ENCODE assay signal across 11 cellular contexts in the genomic region with DNA sequence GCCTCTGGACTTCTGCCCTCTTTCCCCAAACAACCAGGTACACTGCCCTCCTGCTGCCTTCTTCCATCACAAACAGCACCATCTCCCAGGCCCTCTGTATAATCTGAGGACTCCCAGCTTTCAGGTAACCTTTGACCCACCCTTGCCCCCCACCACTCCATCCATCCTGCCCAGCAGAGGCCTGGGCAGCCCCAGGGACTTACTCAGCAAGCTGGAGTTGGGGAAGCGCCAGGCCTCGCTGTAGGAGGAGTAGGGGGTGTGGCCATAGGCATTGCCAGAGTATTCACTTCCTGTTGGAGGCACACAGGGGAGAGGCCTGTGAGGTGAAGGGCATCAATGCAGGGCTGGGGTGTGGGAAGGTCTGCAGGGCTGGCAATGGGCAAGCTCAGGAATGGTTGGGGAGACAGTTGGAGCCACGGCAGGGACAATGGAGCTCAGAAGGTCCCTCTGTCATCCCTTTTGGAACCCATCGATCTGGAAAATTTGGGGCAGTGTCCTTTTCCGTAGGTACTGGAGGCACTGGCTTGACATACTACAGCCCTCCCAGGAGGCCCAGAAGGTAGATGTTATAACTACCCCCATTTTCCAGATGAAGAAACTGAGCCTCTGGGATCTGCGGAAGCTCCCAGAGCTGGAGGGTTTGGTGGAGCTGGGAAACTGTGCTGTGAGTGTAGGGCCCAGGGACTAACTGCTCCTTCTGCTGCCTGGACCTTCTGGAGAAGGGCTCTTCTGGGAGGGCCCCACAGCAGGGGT. TPM values are rescaled to one million over a fixed set of nuclear protein-coding genes. Genes with fewer than 3 reads are reported as not detected.
A peak's percentile ranks its signal among the peaks of the same experiment; 100 is the strongest.
DNase-seq lines count a peak whose midpoint lies in the region; ATAC-seq and TF ChIP-seq lines count a peak whose summit lies in the region.
"Had no signal": no experiment of that assay in that cellular context is flagged by ENCODE, and none has a peak within 500 bp of the region (broad histone marks: within the 10 kb centered on the region; RNA-seq: fewer than 3 reads in every experiment).

No MANE protein-coding gene starts in this region.

- 0 out of 2 replicates have a peak, but pooled peaks cover 4% of the 10 kb centered on the region for H3K9me2 ChIP-seq in GM23338 (ENCODE audit: insufficient read depth)

- H3K4me2 ChIP-seq in GM23338 (no peak overlapping the region), neuronal stem cell (ENCODE audit: insufficient read depth, low read length, poor library complexity, severe bottlenecking) (no peak overlapping the region)

- H2BK12ac ChIP-seq in neuronal stem cell (ENCODE audit: low read length), result no peak overlapping the region

- H3K23ac ChIP-seq in neuronal stem cell (ENCODE audit: low read depth, low read length, poor library complexity), result no peak overlapping the region

- CTCF ChIA-PET in CD8-positive, alpha-beta T cell (lab: Charles Lee), result interaction anchor here (1.0 to 4.0 kb wide), 3 partner anchors 15 to 151 kb away, joined by 3 to 27 read pairs (median 18); no protein-coding TSS in a partner anchor

- H4K8ac ChIP-seq in neuronal stem cell (ENCODE audit: low read depth, low read length), result no peak overlapping the region

- H4K20me1 ChIP-seq in GM23338 (replicated peaks; ENCODE audit: insufficient read depth), result no peaks in the 10 kb centered on the region

- no peaks in the 10 kb centered on the region for H3K9me3 ChIP-seq in neuronal stem cell (replicated peaks in 1 of 2; ENCODE audit: control insufficient read depth in 2 of 2, insufficient read depth in 1 of 2, low read depth in 1 of 2, low read length in 2 of 2)
- no peaks in the 10 kb centered on the region for H3K9me3 ChIP-seq in CD8-positive, alpha-beta T cell (ENCODE audit: low read length)

- H2AK5ac ChIP-seq in neuronal stem cell (ENCODE audit: low read depth, low read length), result peak overlapping the region; percentile 36

- no peaks in the 10 kb centered on the region; the same call in 2 of the 3 replicates for H3K36me3 Mint-ChIP-seq in GM23338 (ENCODE audit: low read depth)
- H3K36me3 Mint-ChIP-seq in CD8-positive, alpha-beta T cell, result no peaks in the 10 kb centered on the region

- no peak for TF ChIP-seq CTCF in GM23338 (conservative IDR thresholded peaks at IDR 0.05; ENCODE audit: low read depth in 2 of 2)
- no peak for TF ChIP-seq CTCF in CD8-positive, alpha-beta T cell (IDR thresholded peaks at IDR 0.05)

- H2AFZ ChIP-seq in GM23338 (peak overlapping the region; percentile 85), neuronal stem cell (ENCODE audit: low read length) (no peak overlapping the region)

- H3K4me3 Mint-ChIP-seq in GM23338, result no peak overlapping the region
- no peak overlapping the region for H3K4me3 Mint-ChIP-seq in CD8-positive, alpha-beta T cell
- H3K4me3 Mint-ChIP-seq: IgD-negative memory B cell had no signal

- H3K9ac ChIP-seq in neuronal stem cell (ENCODE audit: low read depth, low read length, poor library complexity), result no peak overlapping the region

- H3K9me3 Mint-ChIP-seq in GM23338, result no peaks in the 10 kb centered on the region
- no peaks in the 10 kb centered on the region for H3K9me3 Mint-ChIP-seq in CD8-positive, alpha-beta T cell
- H3K9me3 Mint-ChIP-seq: IgD-negative memory B cell had no signal

- no peak overlapping the region for H4K91ac ChIP-seq in neuronal stem cell (ENCODE audit: low read depth, low read length, poor library complexity)

- H3K79me2 ChIP-seq in GM23338 (replicated peaks; ENCODE audit: insufficient read depth), result no peaks in the 10 kb centered on the region

- no peak overlapping the region for H3K27ac Mint-ChIP-seq in GM23338
- H3K27ac Mint-ChIP-seq in CD8-positive, alpha-beta T cell, result no peak overlapping the region
- H3K27ac Mint-ChIP-seq: IgD-negative memory B cell had no signal

- no peak overlapping the region for H3K14ac ChIP-seq in neuronal stem cell (ENCODE audit: low read length)

- H3K36me3 ChIP-seq in GM23338 (ENCODE audit: insufficient read depth) (no peaks in the 10 kb centered on the region), neuronal stem cell (replicated peaks in 1 of 2; ENCODE audit: control insufficient read depth in 2 of 2, insufficient read depth in 2 of 2, low read length in 2 of 2) (no peaks in the 10 kb centered on the region)
- no peaks in the 10 kb centered on the region for H3K36me3 ChIP-seq in CD8-positive, alpha-beta T cell (ENCODE audit: insufficient read depth, low read length)

- H3K27ac ChIP-seq in GM23338 (ENCODE audit: low read depth) (no peak overlapping the region), neuronal stem cell (replicated peaks; ENCODE audit: low read length) (no peak overlapping the region)
- no peak overlapping the region for H3K27ac ChIP-seq in CD8-positive, alpha-beta T cell (ENCODE audit: low read depth, low read length)

- DNase-seq in GM23338 (ENCODE audit: low spot score) (no peak), NOMO-1 treated with DMSO at 0.1 percent for 48 hours (lab: John Stamatoyannopoulos, UW; ENCODE audit: unreplicated experiment) (peak; percentile 8), neuronal stem cell (ENCODE audit: low spot score) (no peak), NCI-H2107 (lab: John Stamatoyannopoulos, UW) (no peak), NCI-H1105 (lab: John Stamatoyannopoulos, UW) (no peak), NCI-H1092 (lab: John Stamatoyannopoulos, UW) (no peak)
- no peak for DNase-seq in CD8-positive, alpha-beta T cell
- DNase-seq: activated CD8-positive, alpha-beta memory T cell treated with anti-CD3 and anti-CD28 coated beads, Interleukin-2, amount 50 U/mL, for 4 hours; glutamatergic neuron had no signal

- no peak overlapping the region for H2BK5ac ChIP-seq in neuronal stem cell (ENCODE audit: low read length)

- H3K4me1 Mint-ChIP-seq in GM23338, result peaks cover 15% of the 10 kb centered on the region
- H3K4me1 Mint-ChIP-seq in CD8-positive, alpha-beta T cell (ENCODE audit: low read depth), result peaks cover 19% of the 10 kb centered on the region

- WGBS in neuronal stem cell (ENCODE audit: extremely low coverage in 2 of 2, insufficient read length in 2 of 2, insufficient replicate concordance in 1 of 2), 2 donors, result no CpG with 5 or more reads among the region's 6 CpGs

- peak overlapping the region; percentile 86 for H3K18ac ChIP-seq in neuronal stem cell (ENCODE audit: low read length)

- no peaks in the 10 kb centered on the region for H3K79me1 ChIP-seq in neuronal stem cell (ENCODE audit: low read depth, low read length)

- POLR2A ChIA-PET in CD8-positive, alpha-beta T cell (lab: Charles Lee), result no interaction called here

- H3K27me3 Mint-ChIP-seq in GM23338 (ENCODE audit: insufficient read depth, low read depth, poor library complexity), result peaks cover 13% of the 10 kb centered on the region
- H3K27me3 Mint-ChIP-seq in CD8-positive, alpha-beta T cell (ENCODE audit: low read depth), result peaks cover 2% of the 10 kb centered on the region

- H3F3A ChIP-seq in GM23338 (replicated peaks; ENCODE audit: low read depth), result no peaks in the 10 kb centered on the region

- peak overlapping the region; percentile 37 for H2BK120ac ChIP-seq in neuronal stem cell (ENCODE audit: low read depth, low read length)

- peak; percentile 45 for ATAC-seq in GM23338
- ATAC-seq in esophagus mucosa, result peak; percentile 83
- ATAC-seq in CD8-positive, alpha-beta T cell, result no peak

- peak overlapping the region; percentile 61 for H2BK15ac ChIP-seq in neuronal stem cell (ENCODE audit: low read length)

- H3K4me3 ChIP-seq in GM23338 (no peak overlapping the region), neuronal stem cell (ENCODE audit: low read length in 2 of 2) (no peak overlapping the region)
- H3K4me3 ChIP-seq in CD8-positive, alpha-beta T cell (ENCODE audit: low read depth, low read length), result no peak overlapping the region

- no peaks in the 10 kb centered on the region for H3K27me3 ChIP-seq in GM23338 (ENCODE audit: insufficient read depth)
- no peaks in the 10 kb centered on the region for H3K27me3 ChIP-seq in neuronal stem cell (ENCODE audit: control insufficient read depth in 3 of 3, insufficient read depth in 3 of 3, low read depth in 1 of 3, low read length in 3 of 3)
- no peaks in the 10 kb centered on the region for H3K27me3 ChIP-seq in CD8-positive, alpha-beta T cell (ENCODE audit: insufficient read depth, low read length)

- H3K4me1 ChIP-seq in GM23338 (ENCODE audit: insufficient read depth) (0 out of 2 replicates have a peak, but pooled peaks cover 2% of the 10 kb centered on the region), neuronal stem cell (ENCODE audit: control insufficient read depth in 2 of 2, insufficient read depth in 1 of 2, low read depth in 1 of 2, low read length in 2 of 2) (peaks cover 13 to 29% of the 10 kb centered on the region in 2 donors)
- H3K4me1 ChIP-seq in CD8-positive, alpha-beta T cell (ENCODE audit: insufficient read depth, low read length), result peaks cover 17% of the 10 kb centered on the region

- intact Hi-C loops in CD8-positive, alpha-beta T cell (cut with DNase I, micrococcal nuclease), result no loop called here

- H3K4ac ChIP-seq in neuronal stem cell (ENCODE audit: low read length), result no peak overlapping the region

RNA-seq across cellular contexts. Expression of gene PSD4, which starts 46.3 kb away (rescaled TPM):
- 0.66 and 1.1 TPM in 2 replicates for total RNA-seq in GM23338 (2014; rRNA removed; shearing (Covaris generic))
- 0.06 and 0.19 TPM in 2 replicates for polyA plus RNA-seq in GM23338 (2016; fragmentation: Nextera tagmentation; extraction: Ambion mirVana)
- total RNA-seq in esophagus mucosa, result 38.6 TPM
- polyA plus RNA-seq in neuronal stem cell (2013, experiment 1 of 2), result 0.52 TPM
- 0.78 TPM for polyA plus RNA-seq in neuronal stem cell (2013, experiment 2 of 2)
- 10 to 100 TPM; 80.6 to 86.2 TPM for total RNA-seq in CD8-positive, alpha-beta T cell

RNA-seq across cellular contexts. Expression of gene PAX8, which starts 58.7 kb away (rescaled TPM):
- 0.16 and 0.21 TPM in 2 replicates for total RNA-seq in GM23338 (2014; rRNA removed; shearing (Covaris generic))
- polyA plus RNA-seq in GM23338 (2016; fragmentation: Nextera tagmentation; extraction: Ambion mirVana), result 0.32 and 0.43 TPM in 2 replicates
- total RNA-seq in esophagus mucosa, result 6.1 TPM
- 10.1 TPM for polyA plus RNA-seq in neuronal stem cell (2013, experiment 1 of 2)
- polyA plus RNA-seq in neuronal stem cell (2013, experiment 2 of 2), result 11.5 TPM
- total RNA-seq in CD8-positive, alpha-beta T cell, result under 1 TPM; 0.08 to 0.35 TPM

Comparison
In these comparisons a context has a peak if more than half of its experiments do, and no peak if none do; other contexts are left out.
1. RNA of gene PSD4, which starts 46.3 kb away (total RNA-seq): 80.6 to 86.2 TPM in CD8-positive, alpha-beta T cell and 38.6 TPM in esophagus mucosa (single experiment); 0.66 to 1.1 TPM in GM23338; every median in the first group is over 10 times any median in the second.